In the genomic region with DNA sequence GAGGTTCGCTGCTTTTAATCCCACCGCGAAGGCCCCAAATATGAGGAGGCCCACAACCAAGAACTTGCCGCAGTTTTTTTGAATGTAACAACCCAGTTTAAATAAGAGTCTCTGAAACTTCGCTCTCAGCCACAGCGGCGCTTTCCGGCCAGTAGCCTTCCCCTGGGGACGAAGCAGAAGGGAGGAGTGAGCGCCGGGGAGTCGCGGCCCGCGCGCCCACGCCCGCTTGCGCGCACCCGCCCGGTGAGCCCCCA, we compare ENCODE assay signal across 8 cellular contexts. TPM values are rescaled to one million over a fixed set of nuclear protein-coding genes. Genes with fewer than 3 reads are reported as not detected.
DNase-seq lines count a peak whose midpoint lies in the region; ATAC-seq and TF ChIP-seq lines count a peak whose summit lies in the region.

No MANE protein-coding gene starts in this region.

- no peaks in the 10 kb centered on the region for H3K27me3 ChIP-seq in Caco-2 (replicated peaks; ENCODE audit: control insufficient read depth, insufficient read depth, low read length)
- no peaks in the 10 kb centered on the region for H3K27me3 ChIP-seq in testis

- H3K4me1 Mint-ChIP-seq in Caco-2 (ENCODE audit: low read depth, unreplicated experiment) (peaks cover 23% of the 10 kb centered on the region), MCF 10A (ENCODE audit: insufficient read depth, unreplicated experiment) (no peaks in the 10 kb centered on the region)

- peak overlapping the region; percentile 93 for H3K4me3 Mint-ChIP-seq in Caco-2 (ENCODE audit: unreplicated experiment)
- H3K4me3 Mint-ChIP-seq in MCF 10A (ENCODE audit: unreplicated experiment): peak overlapping the region; percentile 79

- WGBS in testis, 2 donors: 0% methylated on average over 5 to 22 of the region's 22 CpGs

- no peaks in the 10 kb centered on the region for H3K27me3 Mint-ChIP-seq in Caco-2 (ENCODE audit: insufficient read depth, unreplicated experiment)
- H3K27me3 Mint-ChIP-seq in MCF 10A (ENCODE audit: insufficient read depth, unreplicated experiment): no peaks in the 10 kb centered on the region

- TSS peak; percentile 34 for BruUV-seq in Caco-2 (replicated peaks; lab: Mats Ljungman, UMichigan)
- BruUV-seq in MCF 10A (replicated peaks; lab: Mats Ljungman, UMichigan): no TSS peak

- H3K4me1 ChIP-seq in Caco-2 (peaks cover 5% of the 10 kb centered on the region), testis (peaks cover 2% of the 10 kb centered on the region)

- peak in 1 of 2 experiments; percentile 42 for DNase-seq in Caco-2
- peak; percentile 26 for DNase-seq in NCI-H460 (ENCODE audit: extremely low read depth, low read depth)
- no peak for DNase-seq in MCF 10A (ENCODE audit: unreplicated experiment)
- peak; percentile 48 for DNase-seq in left lobe of liver (ENCODE audit: low spot score)
- peak; percentile 44 for DNase-seq in testis
- no peak for DNase-seq in SHP77 treated with DMSO at 0.1 percent for 48 hours (lab: John Stamatoyannopoulos, UW)

- H3K4me3 ChIP-seq in Caco-2 (ENCODE audit: low read depth, low read length) (peak overlapping the region; percentile 94), testis (peak overlapping the region; percentile 87 to 94)

- H3K9me3 Mint-ChIP-seq in Caco-2 (ENCODE audit: unreplicated experiment) (no peaks in the 10 kb centered on the region), MCF 10A (ENCODE audit: unreplicated experiment) (no peaks in the 10 kb centered on the region)

- TF ChIP-seq CTCF in Caco-2 (IDR thresholded peaks at IDR 0.05; ENCODE audit: insufficient read depth in 1 of 2, low read depth in 1 of 2, low read length in 1 of 2, severe bottlenecking in 1 of 2, unreplicated experiment in 1 of 2) (no peak), MCF 10A (IDR thresholded peaks at IDR 0.05; ENCODE audit: unreplicated experiment) (no peak), testis (IDR thresholded peaks at IDR 0.05) (no peak)

- H3K36me3 Mint-ChIP-seq in Caco-2 (ENCODE audit: insufficient read depth, unreplicated experiment) (peaks cover 23% of the 10 kb centered on the region), MCF 10A (ENCODE audit: insufficient read depth, unreplicated experiment) (no peaks in the 10 kb centered on the region)

- peak overlapping the region; percentile 95 to 96 for H3K27ac ChIP-seq in testis

- intact Hi-C loops in Caco-2 (cut with micrococcal nuclease; ENCODE audit: unreplicated experiment): loop anchor here (5.0 kb wide), 2 partner anchors 711 to 911 kb away; a partner anchor contains a TSS
- intact Hi-C loops in MCF 10A (cut with micrococcal nuclease): loop anchor here (2.0 to 10.0 kb wide), 6 partner anchors 190 to 711 kb away; a partner anchor contains a TSS
- intact Hi-C loops in testis (cut with DNase I; ENCODE audit: low total_unique reads): no loop called here

- no peaks in the 10 kb centered on the region; the same call in 1 of the 2 replicates for H3K36me3 ChIP-seq in Caco-2 (ENCODE audit: control insufficient read depth, insufficient read depth, low read length)
- H3K36me3 ChIP-seq in testis (ENCODE audit: low read depth, missing control alignments): no peaks in the 10 kb centered on the region

- POLR2A ChIA-PET in Caco-2 (lab: Charles Lee): no interaction called here
- POLR2A ChIA-PET in MCF 10A (lab: Yijun Ruan, JAX): interaction anchor here (0.6 to 4.7 kb wide), 16 partner anchors 8 to 1338 kb away, joined by 3 to 82 read pairs (median 4); a partner anchor contains a TSS

- ATAC-seq in GM19467 (IDR thresholded peaks at IDR 0.05; ENCODE audit: unreplicated experiment): peak; percentile 16
- no peak for ATAC-seq in left lobe of liver
- no peak for ATAC-seq in HG03442 (IDR thresholded peaks at IDR 0.05; ENCODE audit: unreplicated experiment)

- H3K9me3 ChIP-seq in Caco-2: no peaks in the 10 kb centered on the region
- H3K9me3 ChIP-seq in testis: no peaks in the 10 kb centered on the region

- TF ChIP-seq POLR2A in testis (IDR thresholded peaks at IDR 0.05): no peak

- H3K27ac Mint-ChIP-seq in Caco-2 (ENCODE audit: unreplicated experiment) (peak overlapping the region; percentile 70), MCF 10A (ENCODE audit: low read depth, unreplicated experiment) (peak overlapping the region; percentile 8)

- CTCF ChIA-PET in Caco-2 (lab: Charles Lee) (no interaction called here), MCF 10A (lab: Yijun Ruan, JAX) (interaction anchor here (0.9 kb wide), 1 partner anchor 432 kb away, joined by 3 read pairs; no protein-coding TSS in a partner anchor)

RNA-seq across cellular contexts. Expression of a gene that starts 10.4 kb away (rescaled TPM):
- 23.3 and 25.9 TPM in 2 replicates for total RNA-seq in Caco-2 (2022)
- 2.4 and 2.7 TPM in 2 replicates for total RNA-seq in NCI-H460 (2014; rRNA removed; shearing (Covaris generic))
- polyA plus RNA-seq in NCI-H460 (2014; cell fraction: nucleus; rRNA removed): 2.1 and 2.9 TPM in 2 replicates
- total RNA-seq in MCF 10A (2022): 3.6 and 4.7 TPM in 2 replicates
- total RNA-seq in left lobe of liver: 7.0 TPM
- 100 to 1,000 TPM in 1 of 2 donors, 10 to 100 TPM in 1; 93.5 to 127 TPM for total RNA-seq in testis
- polyA plus RNA-seq in testis (ENCODE audit: insufficient read depth, low read depth, low replicate concordance): 51.1 TPM

Comparison
In these comparisons a context has a peak if more than half of its experiments do, and no peak if none do; other contexts are left out.
1. DNase-seq: peak in NCI-H460 (single experiment), left lobe of liver (single experiment) and testis (single experiment); none in MCF 10A (single experiment) and SHP77 treated with DMSO at 0.1 percent for 48 hours (single experiment).